ENCODE assay signal across 14 cellular contexts in the genomic region with DNA sequence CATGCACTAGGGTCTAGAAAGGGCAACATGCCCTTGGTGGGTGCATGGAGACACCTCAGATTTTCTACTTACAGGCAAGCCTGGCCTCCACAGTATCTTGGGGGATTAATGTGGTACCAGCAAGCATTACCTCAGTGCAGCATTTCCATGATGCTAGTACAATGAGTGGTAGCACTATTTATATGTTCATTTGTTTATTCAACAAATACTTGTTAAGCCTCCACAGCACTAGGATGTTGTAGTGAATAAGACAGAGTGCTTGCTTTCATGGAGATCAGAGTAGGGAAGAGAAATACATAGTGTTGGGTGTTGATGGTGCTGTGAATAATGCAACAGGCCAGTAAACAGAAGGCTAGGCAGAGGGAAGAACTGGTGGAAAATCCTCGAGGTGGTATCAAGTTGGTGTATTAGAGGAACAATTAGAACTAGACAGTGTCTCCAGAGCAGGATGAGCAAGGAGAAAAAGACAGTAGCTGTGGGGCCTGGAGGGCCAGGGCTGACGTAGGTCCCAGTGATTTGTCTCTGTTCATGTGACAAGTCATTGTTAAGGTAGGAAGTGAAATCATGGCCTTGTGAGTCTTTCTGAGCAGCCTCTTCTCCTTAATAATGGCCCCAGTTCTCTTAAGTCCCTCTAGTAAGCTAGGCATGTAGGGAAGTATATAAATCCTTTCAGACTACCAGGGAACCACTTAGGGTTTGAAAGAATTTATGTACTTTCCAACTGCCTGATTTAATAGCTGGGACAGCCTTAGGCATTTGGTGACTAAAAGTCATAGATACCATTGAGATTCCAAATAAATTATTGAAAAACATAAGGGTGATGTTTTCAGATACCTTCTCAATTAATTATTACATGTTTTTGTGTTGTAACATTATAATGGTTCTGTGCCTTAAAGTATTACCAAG.
DNase-seq lines count a peak whose midpoint lies in the region; ATAC-seq and TF ChIP-seq lines count a peak whose summit lies in the region.
"Had no signal": no experiment of that assay in that cellular context is flagged by ENCODE, and none has a peak within 500 bp of the region (broad histone marks: within the 10 kb centered on the region; RNA-seq: fewer than 3 reads in every experiment).

No MANE protein-coding gene starts in this region.

- H3K18ac ChIP-seq in mesenchymal stem cell (ENCODE audit: low read depth in 1 of 2, low read length in 2 of 2), result peak overlapping the region; percentile 38 to 61

- H3K27me3 Mint-ChIP-seq in brain, result no peaks in the 10 kb centered on the region
- H3K27me3 Mint-ChIP-seq: effector memory CD8-positive, alpha-beta T cell had no signal

- no peak overlapping the region for H3K4ac ChIP-seq in mesenchymal stem cell (ENCODE audit: low read depth in 1 of 2, low read length in 2 of 2)

- no peak overlapping the region for H2AK5ac ChIP-seq in mesenchymal stem cell (ENCODE audit: low read length, severe bottlenecking)

- H2BK5ac ChIP-seq in mesenchymal stem cell (ENCODE audit: low read depth, low read length, poor library complexity, severe bottlenecking), result no peak overlapping the region

- H3K36me3 Mint-ChIP-seq in brain, result peaks cover 15% of the 10 kb centered on the region

- no peak overlapping the region for H3K9ac ChIP-seq in mesenchymal stem cell (ENCODE audit: low read length)

- H3K9me3 ChIP-seq in left ventricle myocardium inferior (replicated peaks) (no peaks in the 10 kb centered on the region), mesenchymal stem cell (ENCODE audit: control insufficient read depth, low read length) (no peaks in the 10 kb centered on the region), upper lobe of right lung (no peaks in the 10 kb centered on the region)
- H3K9me3 ChIP-seq: heart right ventricle had no signal

- H2BK12ac ChIP-seq in mesenchymal stem cell (ENCODE audit: low read length in 2 of 2), result peak overlapping the region; percentile 6 to 21

- peak overlapping the region in 3 of 5 experiments; percentile 41 to 59 (median 43) for H3K27ac Mint-ChIP-seq in brain

- H3K36me3 ChIP-seq in left ventricle myocardium inferior (peaks cover 47% of the 10 kb centered on the region), mesenchymal stem cell (ENCODE audit: control insufficient read depth in 1 of 2, insufficient read depth in 2 of 2, low read depth in 1 of 2, low read length in 2 of 2) (peaks cover 5 to 41% of the 10 kb centered on the region in 2 experiments), upper lobe of right lung (peaks cover 27% of the 10 kb centered on the region)

- peaks cover 10% of the 10 kb centered on the region for H3K4me1 Mint-ChIP-seq in brain

- H4K91ac ChIP-seq in mesenchymal stem cell (ENCODE audit: low read length), result peak overlapping the region; percentile 73

- no peak overlapping the region for H2BK15ac ChIP-seq in mesenchymal stem cell (ENCODE audit: low read depth, poor library complexity, severe bottlenecking)

- H3K27ac ChIP-seq in left ventricle myocardium inferior (replicated peaks) (peak overlapping the region; percentile 14), mesenchymal stem cell (ENCODE audit: low read length, poor library complexity, severe bottlenecking) (no peak overlapping the region), upper lobe of right lung (no peak overlapping the region)

- intact Hi-C loops in left ventricle myocardium inferior (cut with micrococcal nuclease), result no loop called here
- intact Hi-C loops in Right ventricle myocardium superior (cut with DNase I), result no loop called here
- intact Hi-C loops in upper lobe of right lung (cut with DNase I), result loop anchor here (10.0 kb wide), 1 partner anchor 82 kb away; no protein-coding TSS in a partner anchor

- H3K4me1 ChIP-seq in left ventricle myocardium inferior, result peaks cover 77% of the 10 kb centered on the region
- H3K4me1 ChIP-seq in mesenchymal stem cell (ENCODE audit: control insufficient read depth, insufficient read depth, low read depth, low read length), result peaks cover 6% of the 10 kb centered on the region
- H3K4me1 ChIP-seq in upper lobe of right lung, result peaks cover 25% of the 10 kb centered on the region

- H2BK120ac ChIP-seq in mesenchymal stem cell (ENCODE audit: low read depth, low read length), result no peak overlapping the region

- peaks cover 0 to 3% (median 0%) of the 10 kb centered on the region in 5 experiments for H3K9me3 Mint-ChIP-seq in brain
- H3K9me3 Mint-ChIP-seq: effector memory CD8-positive, alpha-beta T cell had no signal

- DNase-seq in left ventricle myocardium inferior (no peak), Right ventricle myocardium superior (no peak), mesenchymal stem cell (peak; percentile 84), upper lobe of right lung (no peak), mucosa of gallbladder (ENCODE audit: low spot score) (no peak)
- DNase-seq: activated CD8-positive, alpha-beta memory T cell treated with anti-CD3 and anti-CD28 coated beads, Interleukin-2, amount 50 U/mL, for 4 hours; aorta; effector memory CD8-positive, alpha-beta T cell; EL; heart right ventricle had no signal

- H2AFZ ChIP-seq in mesenchymal stem cell (ENCODE audit: low read depth, low read length), result no peak overlapping the region

- H3K4me3 ChIP-seq in left ventricle myocardium inferior (no peak overlapping the region), mesenchymal stem cell (ENCODE audit: insufficient read depth in 1 of 2, low read depth in 1 of 2, low read length in 2 of 2) (no peak overlapping the region), upper lobe of right lung (no peak overlapping the region)
- H3K4me3 ChIP-seq: heart right ventricle had no signal

- WGBS in mesenchymal stem cell, result 56% methylated on average over 2 of the region's 2 CpGs

- no peak overlapping the region for H3K23ac ChIP-seq in mesenchymal stem cell (ENCODE audit: low read length in 2 of 2)

- H3K14ac ChIP-seq in mesenchymal stem cell (ENCODE audit: low read length in 2 of 2), result no peak overlapping the region

- no peaks in the 10 kb centered on the region for H3K27me3 ChIP-seq in left ventricle myocardium inferior (ENCODE audit: low read depth)
- H3K27me3 ChIP-seq in mesenchymal stem cell (ENCODE audit: control insufficient read depth in 1 of 2, insufficient read depth in 1 of 2, low read length in 2 of 2), result no peaks in the 10 kb centered on the region
- no peaks in the 10 kb centered on the region for H3K27me3 ChIP-seq in upper lobe of right lung
- H3K27me3 ChIP-seq: heart right ventricle had no signal

- no peak overlapping the region for H4K8ac ChIP-seq in mesenchymal stem cell (ENCODE audit: low read length)

- peaks cover 19% of the 10 kb centered on the region for H3K79me1 ChIP-seq in mesenchymal stem cell (replicated peaks; ENCODE audit: low read length, poor library complexity, severe bottlenecking)

- no peak overlapping the region for H3K4me2 ChIP-seq in mesenchymal stem cell (ENCODE audit: low read length, poor library complexity, severe bottlenecking)

- no peak for ATAC-seq in Right ventricle myocardium superior (ENCODE audit: poor library complexity)
- ATAC-seq in upper lobe of right lung, result peak; percentile 58
- no peak for ATAC-seq in HG02852 (IDR thresholded peaks at IDR 0.05; ENCODE audit: unreplicated experiment)
- ATAC-seq in GM18907 (IDR thresholded peaks at IDR 0.05; ENCODE audit: unreplicated experiment), result no peak
- ATAC-seq: effector memory CD8-positive, alpha-beta T cell; HCT116 had no signal

- TF ChIP-seq CTCF in left ventricle myocardium inferior (IDR thresholded peaks at IDR 0.05; ENCODE audit: borderline replicate concordance) (no peak), brain (conservative IDR thresholded peaks at IDR 0.05) (no peak), upper lobe of right lung (IDR thresholded peaks at IDR 0.05) (no peak)

- H3K4me3 Mint-ChIP-seq in brain, result no peak overlapping the region
- H3K4me3 Mint-ChIP-seq: effector memory CD8-positive, alpha-beta T cell had no signal
